In the genomic region with DNA sequence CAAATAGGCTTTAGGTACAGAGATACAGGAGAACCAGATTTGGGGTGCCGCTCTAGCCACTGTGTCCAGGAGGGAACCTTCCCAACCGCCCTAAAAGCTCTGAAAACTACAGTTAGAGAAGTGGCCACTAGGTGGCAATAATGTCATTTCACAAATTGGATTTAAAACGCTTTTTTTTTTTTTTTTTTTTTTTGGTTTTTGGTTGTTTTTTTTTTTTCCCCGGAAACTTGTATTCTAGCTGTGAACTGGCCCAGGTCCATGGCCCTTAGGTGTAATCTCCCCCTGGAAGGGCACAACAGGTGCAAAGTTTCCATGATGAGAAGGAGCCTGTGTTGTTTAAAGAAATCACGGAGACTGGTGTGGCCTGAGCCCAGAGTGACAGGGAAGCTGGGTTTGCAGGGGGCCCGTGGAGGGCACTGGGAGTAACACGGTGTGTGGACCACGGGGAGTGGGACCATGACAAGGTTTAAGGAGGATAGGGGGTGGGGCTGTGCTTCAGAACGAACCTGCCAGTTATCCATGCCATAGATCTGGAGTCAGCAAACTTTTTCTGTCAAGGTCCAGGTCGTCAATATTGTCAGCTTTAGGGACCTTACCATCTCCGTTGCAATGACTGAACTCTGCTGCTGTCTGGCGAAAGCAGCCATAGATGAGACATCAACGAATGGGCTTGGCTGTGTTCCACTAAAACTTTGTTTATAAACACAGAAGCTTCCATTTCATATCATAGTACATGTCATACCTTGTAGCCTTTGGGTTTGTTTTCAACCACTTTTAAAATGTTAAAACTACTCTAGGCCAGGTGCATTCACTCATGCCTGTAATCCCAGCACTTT, we compare ENCODE assay signal across 8 cellular contexts. TPM values are rescaled to one million over a fixed set of nuclear protein-coding genes. Genes with fewer than 3 reads are reported as not detected.
DNase-seq lines count a peak whose midpoint lies in the region; ATAC-seq and TF ChIP-seq lines count a peak whose summit lies in the region.

No MANE protein-coding gene starts in this region.

- H3K27me3 Mint-ChIP-seq in activated CD8-positive, alpha-beta memory T cell treated with anti-CD3 and anti-CD28 coated beads, Interleukin-2, amount 10 ng/mL, durations not matched to agents 7 days and 5 days: no peaks in the 10 kb centered on the region

- no peaks in the 10 kb centered on the region for H3K79me1 ChIP-seq in mesendoderm (ENCODE audit: low read length)

- CTCF ChIA-PET in activated CD8-positive, alpha-beta memory T cell treated with anti-CD3 and anti-CD28 coated beads, Interleukin-2, amount 10 ng/mL, durations not matched to agents 7 days and 5 days (lab: Charles Lee): interaction anchor here (0.6 to 5.7 kb wide), 38 partner anchors 9 to 1512 kb away, joined by 3 to 68 read pairs (median 4); a partner anchor contains a TSS

- H3K27ac Mint-ChIP-seq in activated CD8-positive, alpha-beta memory T cell treated with anti-CD3 and anti-CD28 coated beads, Interleukin-2, amount 10 ng/mL, durations not matched to agents 7 days and 5 days: no peak overlapping the region

- no peak overlapping the region for H3K4me2 ChIP-seq in mesendoderm (ENCODE audit: low read length)

- H3K4ac ChIP-seq in mesendoderm (ENCODE audit: low read depth, low read length): no peak overlapping the region

- H3K18ac ChIP-seq in mesendoderm (ENCODE audit: low read length): no peak overlapping the region

- WGBS in mesendoderm (ENCODE audit: extremely low coverage, insufficient coverage, low lambda C conversion rate): no CpG with 5 or more reads among the region's 13 CpGs
- WGBS in thyroid gland, 2 donors: 22 to 27% methylated on average over 13 of the region's 13 CpGs

- H3K9me3 ChIP-seq in thyroid gland: no peaks in the 10 kb centered on the region

- H2AK5ac ChIP-seq in mesendoderm (ENCODE audit: low read length): no peak overlapping the region

- H2BK120ac ChIP-seq in mesendoderm (ENCODE audit: low read depth, low read length): no peak overlapping the region

- peak; percentile 61 for DNase-seq in activated CD8-positive, alpha-beta memory T cell treated with anti-CD3 and anti-CD28 coated beads, Interleukin-2, amount 10 ng/mL, durations not matched to agents 7 days and 5 days
- no peak for DNase-seq in activated CD8-positive, alpha-beta memory T cell treated with anti-CD3 and anti-CD28 coated beads, Interleukin-2, amount 50 U/mL, for 48 hours
- DNase-seq in NCI-H1417 treated with DMSO at 0.1 percent for 48 hours (lab: John Stamatoyannopoulos, UW) (peak; percentile 42), T follicular helper cell (ENCODE audit: low read depth) (peak; percentile 17), dermis blood vessel endothelial cell (peak; percentile 84), mesendoderm (peak; percentile 77), thyroid gland (peak; percentile 19 to 24), foreskin melanocyte (no peak)

- peak; percentile 34 to 82 (median 62) for TF ChIP-seq CTCF in thyroid gland (IDR thresholded peaks at IDR 0.05)

- H3K4me1 Mint-ChIP-seq in activated CD8-positive, alpha-beta memory T cell treated with anti-CD3 and anti-CD28 coated beads, Interleukin-2, amount 10 ng/mL, durations not matched to agents 7 days and 5 days: peaks cover 3% of the 10 kb centered on the region

- no peak overlapping the region for H3K4me3 Mint-ChIP-seq in activated CD8-positive, alpha-beta memory T cell treated with anti-CD3 and anti-CD28 coated beads, Interleukin-2, amount 10 ng/mL, durations not matched to agents 7 days and 5 days

- H3K79me2 ChIP-seq in mesendoderm (ENCODE audit: control insufficient read depth, insufficient read depth, low read length): no peaks in the 10 kb centered on the region

- peak; percentile 63 for ATAC-seq in activated CD8-positive, alpha-beta memory T cell treated with anti-CD3 and anti-CD28 coated beads, Interleukin-2, amount 10 ng/mL, durations not matched to agents 7 days and 5 days

- H3K4me1 ChIP-seq in mesendoderm (ENCODE audit: control insufficient read depth, low read depth, low read length) (no peaks in the 10 kb centered on the region), thyroid gland (no peaks in the 10 kb centered on the region)

- H3K27me3 ChIP-seq in mesendoderm (ENCODE audit: insufficient read depth, low read length, poor library complexity): no peaks in the 10 kb centered on the region
- no peaks in the 10 kb centered on the region for H3K27me3 ChIP-seq in thyroid gland

- no peak overlapping the region for H3K27ac ChIP-seq in mesendoderm (ENCODE audit: low read depth, low read length)
- H3K27ac ChIP-seq in thyroid gland: no peak overlapping the region

- H3K4me3 ChIP-seq in mesendoderm (ENCODE audit: low read length): no peak overlapping the region
- H3K4me3 ChIP-seq in thyroid gland (replicated peaks in 1 of 3): no peak overlapping the region

- no peak overlapping the region for H3K9ac ChIP-seq in mesendoderm (ENCODE audit: low read length)

- no peak overlapping the region for H2BK5ac ChIP-seq in mesendoderm (ENCODE audit: low read length)

- no peaks in the 10 kb centered on the region for H3K9me3 Mint-ChIP-seq in activated CD8-positive, alpha-beta memory T cell treated with anti-CD3 and anti-CD28 coated beads, Interleukin-2, amount 10 ng/mL, durations not matched to agents 7 days and 5 days (ENCODE audit: low read depth)

- no peak for TF ChIP-seq POLR2A in thyroid gland (IDR thresholded peaks at IDR 0.05)

- no peak overlapping the region for H4K5ac ChIP-seq in mesendoderm (ENCODE audit: low read length)

- no peak overlapping the region for H3K56ac ChIP-seq in mesendoderm (ENCODE audit: low read length)

- H3K23ac ChIP-seq in mesendoderm (ENCODE audit: low read length): no peak overlapping the region

- no peak overlapping the region for H2BK15ac ChIP-seq in mesendoderm (replicated peaks; ENCODE audit: low read depth)

- intact Hi-C loops in thyroid gland (cut with DNase I): loop anchor here (2.0 kb wide), 1 partner anchor 59 kb away; no protein-coding TSS in a partner anchor

- H3K36me3 ChIP-seq in mesendoderm (ENCODE audit: control insufficient read depth, insufficient read depth, low read length) (no peaks in the 10 kb centered on the region), thyroid gland (no peaks in the 10 kb centered on the region)

- H3K36me3 Mint-ChIP-seq in activated CD8-positive, alpha-beta memory T cell treated with anti-CD3 and anti-CD28 coated beads, Interleukin-2, amount 10 ng/mL, durations not matched to agents 7 days and 5 days: no peaks in the 10 kb centered on the region

- no peak overlapping the region for H4K8ac ChIP-seq in mesendoderm (ENCODE audit: low read depth, low read length)

RNA-seq across cellular contexts. Expression of a gene that starts 10.1 kb away (rescaled TPM):
- total RNA-seq in activated CD8-positive, alpha-beta memory T cell treated with anti-CD3 and anti-CD28 coated beads, Interleukin-2, amount 10 ng/mL, durations not matched to agents 7 days and 5 days: not detected
- not detected in 2 replicates for total RNA-seq in dermis blood vessel endothelial cell
- polyA plus RNA-seq in mesendoderm (2013, experiment 1 of 2): not detected
- polyA plus RNA-seq in mesendoderm (2013, experiment 2 of 2): not detected
- not detected for total RNA-seq in thyroid gland

RNA-seq across cellular contexts. Expression of a gene that starts 15.1 kb away (rescaled TPM):
- total RNA-seq in activated CD8-positive, alpha-beta memory T cell treated with anti-CD3 and anti-CD28 coated beads, Interleukin-2, amount 10 ng/mL, durations not matched to agents 7 days and 5 days: under 1 TPM; 0.07 to 0.09 TPM
- total RNA-seq in dermis blood vessel endothelial cell (22.5 and 22.6 TPM in 2 replicates), thyroid gland (10 to 100 TPM; 12.6 to 17.9 (median 15.5) TPM)
- polyA plus RNA-seq in mesendoderm (2013, experiment 1 of 2): 9.7 TPM
- 9.9 TPM for polyA plus RNA-seq in mesendoderm (2013, experiment 2 of 2)

RNA-seq across cellular contexts. Expression of a gene that starts 42.9 kb away (rescaled TPM):
- total RNA-seq in activated CD8-positive, alpha-beta memory T cell treated with anti-CD3 and anti-CD28 coated beads, Interleukin-2, amount 10 ng/mL, durations not matched to agents 7 days and 5 days: not detected
- total RNA-seq in dermis blood vessel endothelial cell (not detected in 2 replicates), thyroid gland (not detected)
- not detected for polyA plus RNA-seq in mesendoderm (2013, experiment 1 of 2)
- not detected for polyA plus RNA-seq in mesendoderm (2013, experiment 2 of 2)

Comparison
In these comparisons a context has a peak if more than half of its experiments do, and no peak if none do; other contexts are left out.
1. DNase-seq: peak in activated CD8-positive, alpha-beta memory T cell treated with anti-CD3 and anti-CD28 coated beads, Interleukin-2, amount 10 ng/mL, durations not matched to agents 7 days and 5 days (single experiment), NCI-H1417 treated with DMSO at 0.1 percent for 48 hours (single experiment), T follicular helper cell (single experiment), dermis blood vessel endothelial cell (single experiment), mesendoderm (single experiment) and thyroid gland (2 of 2); none in activated CD8-positive, alpha-beta memory T cell treated with anti-CD3 and anti-CD28 coated beads, Interleukin-2, amount 50 U/mL, for 48 hours (single experiment) and foreskin melanocyte (single experiment).
2. RNA of a gene that starts 15.1 kb away (total RNA-seq): 22.5 to 22.6 TPM in dermis blood vessel endothelial cell and 12.6 to 17.9 TPM in thyroid gland; 0.07 to 0.09 TPM in activated CD8-positive, alpha-beta memory T cell treated with anti-CD3 and anti-CD28 coated beads, Interleukin-2, amount 10 ng/mL, durations not matched to agents 7 days and 5 days; every median in the first group is over 10 times any median in the second.